2 cellular contexts compared by ENCODE assay signal in the genomic region with DNA sequence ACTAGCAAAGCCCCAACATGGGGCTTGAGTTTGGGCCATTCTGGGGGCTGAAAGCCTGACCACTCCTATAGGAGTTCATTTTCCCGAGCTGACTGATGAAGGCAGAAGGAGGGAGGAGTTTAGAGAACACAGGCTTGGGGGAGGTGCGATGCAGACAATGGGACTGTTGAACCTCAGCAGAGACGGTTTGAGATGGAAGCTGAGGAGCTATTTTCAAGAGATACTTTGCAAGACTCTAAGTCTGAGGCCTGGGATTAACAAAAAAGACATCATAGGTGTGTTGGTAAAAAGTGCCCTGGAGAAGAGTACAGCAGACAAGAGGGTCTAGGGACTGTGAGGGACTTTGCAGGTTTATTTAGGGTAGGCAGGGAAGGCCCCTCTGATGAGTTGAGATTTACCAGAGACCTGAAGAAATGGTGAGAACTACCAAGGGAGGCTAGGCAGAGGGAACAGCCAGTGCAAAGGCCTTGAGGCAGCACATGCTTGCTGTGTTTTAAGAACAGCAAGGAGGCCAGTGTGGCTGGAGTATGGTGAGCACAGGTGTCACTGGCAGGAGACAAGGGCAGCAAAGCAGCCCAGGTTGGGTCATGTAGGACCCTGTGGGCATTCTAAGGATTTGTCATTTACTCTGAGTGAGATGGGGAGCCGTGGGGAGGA.
TF ChIP-seq lines count a peak whose summit lies in the region.

No MANE protein-coding gene starts in this region.

TF ChIP-seq in SK-N-SH, 30 proteins besides CTCF, POLR2A, EP300 and RAD21 (continued from another document):
- TF ChIP-seq USF1 (IDR thresholded peaks at IDR 0.05; ENCODE audit: borderline replicate concordance, low read depth) (no peak), NRF1 (IDR thresholded peaks at IDR 0.05; ENCODE audit: low read depth, low read length) (no peak), IRF3 (IDR thresholded peaks at IDR 0.05; ENCODE audit: low read depth, low read length) (no peak), CHD2 (IDR thresholded peaks at IDR 0.05; ENCODE audit: low read length, partially characterized antibody) (no peak), MXI1 (IDR thresholded peaks at IDR 0.05; ENCODE audit: low read depth, low read length) (no peak)

TF ChIP-seq in SK-N-SH treated with all-trans-retinoic acid at 6 μM for 48 hours, 23 proteins besides CTCF, POLR2A, EP300 and RAD21 (continued from another document):
- no peak for TF ChIP-seq TSHZ2 (CRISPR knock-in tag; IDR thresholded peaks at IDR 0.05)
